In genomic region chr18:59272971-59273935, GRCh38 we compare ENCODE assay signal across 7 cellular contexts. TPM values are rescaled to one million over a fixed set of nuclear protein-coding genes. Genes with fewer than 3 reads are reported as not detected.
DNase-seq lines count a peak whose midpoint lies in the region; ATAC-seq and TF ChIP-seq lines count a peak whose summit lies in the region.

RAX (minus strand) TSS chr18:59273454; CDS start chr18:59273206, 248 bp downstream.

- H3K4me1 Mint-ChIP-seq in endodermal cell (peaks cover 14% of the 10 kb centered on the region), nephron (peaks cover 9% of the 10 kb centered on the region), immature natural killer cell (peaks cover 6% of the 10 kb centered on the region in 2 donors)

- H3K27ac ChIP-seq in MM.1S (ENCODE audit: low read length), result no peak within 1 kb of the TSS
- H3K27ac ChIP-seq in endodermal cell (ENCODE audit: low read depth, low read length), result no peak within 1 kb of the TSS

- H3K36me3 ChIP-seq in MM.1S (replicated peaks; ENCODE audit: insufficient read depth, low read length) (no peaks in the 10 kb centered on the region), endodermal cell (ENCODE audit: control insufficient read depth, insufficient read depth, low read length) (no peaks in the 10 kb centered on the region)

- H3K4me3 Mint-ChIP-seq in endodermal cell, result peak within 1 kb of the TSS; percentile 67
- peak within 1 kb of the TSS; percentile 50 to 74 (median 53) for H3K4me3 Mint-ChIP-seq in nephron
- no peak within 1 kb of the TSS for H3K4me3 Mint-ChIP-seq in immature natural killer cell

- H4K20me1 ChIP-seq in MM.1S (ENCODE audit: insufficient read depth, low read length), result no peaks in the 10 kb centered on the region

- ATAC-seq in GM18511 (IDR thresholded peaks at IDR 0.05; ENCODE audit: unreplicated experiment) (peak; percentile 57), left colon (no peak)

- H3K4me2 ChIP-seq in MM.1S (ENCODE audit: low read depth, low read length), result peak within 1 kb of the TSS; percentile 52; the same call in 1 of the 2 replicates

- H3K27ac Mint-ChIP-seq in endodermal cell, result no peak within 1 kb of the TSS
- H3K27ac Mint-ChIP-seq in nephron, result no peak within 1 kb of the TSS
- no peak within 1 kb of the TSS for H3K27ac Mint-ChIP-seq in immature natural killer cell

- H3K36me3 Mint-ChIP-seq in endodermal cell (ENCODE audit: low read depth), result no peaks in the 10 kb centered on the region
- no peaks in the 10 kb centered on the region for H3K36me3 Mint-ChIP-seq in nephron (ENCODE audit: low read depth)
- peaks cover 0 to 4% (median 0%) of the 10 kb centered on the region in 3 donors for H3K36me3 Mint-ChIP-seq in immature natural killer cell

- peaks cover 27% of the 10 kb centered on the region for H3K27me3 ChIP-seq in MM.1S (replicated peaks; ENCODE audit: insufficient read depth, low read length)
- peaks cover 98% of the 10 kb centered on the region for H3K27me3 ChIP-seq in endodermal cell (ENCODE audit: control insufficient read depth, insufficient read depth, low read length, poor library complexity, severe bottlenecking)

- H3F3A ChIP-seq in MM.1S (ENCODE audit: insufficient read depth, low read length), result no peaks in the 10 kb centered on the region

- no peak for DNase-seq in MM.1S
- peak; percentile 96 for DNase-seq in endodermal cell
- DNase-seq in immature natural killer cell, result no peak
- no peak for DNase-seq in anterior cingulate cortex (lab: John Stamatoyannopoulos, UW)
- no peak for DNase-seq in left colon

- H3K9me3 ChIP-seq in MM.1S (replicated peaks; ENCODE audit: insufficient read depth, low read length) (no peaks in the 10 kb centered on the region), endodermal cell (ENCODE audit: control insufficient read depth, low read length) (no peaks in the 10 kb centered on the region)

- H3K9ac ChIP-seq in MM.1S (ENCODE audit: low read length), result no peak within 1 kb of the TSS
- no peak within 1 kb of the TSS for H3K9ac ChIP-seq in endodermal cell (ENCODE audit: extremely low read depth, low read length, poor library complexity, severe bottlenecking)

- H3K9me2 ChIP-seq in MM.1S (replicated peaks; ENCODE audit: insufficient read depth, low read length), result no peaks in the 10 kb centered on the region

- H3K4me1 ChIP-seq in MM.1S (ENCODE audit: low read length) (0 out of 2 replicates have a peak, but pooled peaks cover 4% of the 10 kb centered on the region), endodermal cell (ENCODE audit: control insufficient read depth, insufficient read depth, low read length) (peaks cover 4% of the 10 kb centered on the region)

- WGBS in endodermal cell (ENCODE audit: insufficient coverage in 1 of 2, insufficient read length in 1 of 2), 2 experiments, result 0 to 1% methylated on average over 28 to 88 of the region's 88 CpGs

- H3K9me3 Mint-ChIP-seq in endodermal cell (no peaks in the 10 kb centered on the region), nephron (no peaks in the 10 kb centered on the region), immature natural killer cell (no peaks in the 10 kb centered on the region)

- peak within 1 kb of the TSS; percentile 44 for H3K4me3 ChIP-seq in MM.1S (ENCODE audit: low read length)
- peak within 1 kb of the TSS; percentile 79 for H3K4me3 ChIP-seq in endodermal cell (ENCODE audit: low read length)

- TF ChIP-seq CTCF in MM.1S (IDR thresholded peaks at IDR 0.05; ENCODE audit: low read length) (no peak), endodermal cell (conservative IDR thresholded peaks at IDR 0.05) (peak; percentile 81), nephron (IDR thresholded peaks at IDR 0.05; ENCODE audit: unreplicated experiment in 3 of 3) (peak in 2 of 3 experiments; percentile 31 to 51)

- 0 out of 2 replicates have a peak within 1 kb of the TSS, but pooled peaks have one; percentile 23 for H2AFZ ChIP-seq in MM.1S (ENCODE audit: low read length)

- H3K27me3 Mint-ChIP-seq in endodermal cell (ENCODE audit: insufficient read depth) (peaks cover 95% of the 10 kb centered on the region), nephron (ENCODE audit: low read depth) (peaks cover 92% of the 10 kb centered on the region), immature natural killer cell (ENCODE audit: low read depth in 3 of 3) (peaks cover 17 to 26% (median 23%) of the 10 kb centered on the region in 3 donors)

- no peaks in the 10 kb centered on the region for H3K79me2 ChIP-seq in MM.1S (ENCODE audit: low read length)

- intact Hi-C loops in left colon (cut with DNase I, micrococcal nuclease), result no loop called here

RNA-seq across cellular contexts. Expression of gene RAX, which starts in this region (rescaled TPM):
- total RNA-seq in endodermal cell (under 1 TPM in 1 of 2 donors, not detected in 1; 0.18 TPM), left colon (not detected)
- 0.25 TPM for polyA plus RNA-seq in endodermal cell (2013, experiment 1 of 2)
- 0.29 TPM for polyA plus RNA-seq in endodermal cell (2013, experiment 2 of 2)
- polyA plus RNA-seq in immature natural killer cell, result not detected

Comparison
In these comparisons a context has a peak if more than half of its experiments do, and no peak if none do; other contexts are left out.
1. Peak in DNase-seq and H3K4me3 ChIP-seq in endodermal cell; RNA of the gene not detected or under 1 TPM.
2. H3K4me3 Mint-ChIP-seq: peak in endodermal cell (single experiment) and nephron (3 of 3); none in immature natural killer cell (0 of 5).